8 cellular contexts compared by ENCODE assay signal in genomic region chr1:192550922-192551534, GRCh38. TPM values are rescaled to one million over a fixed set of nuclear protein-coding genes. Genes with fewer than 3 reads are reported as not detected.
DNase-seq lines count a peak whose midpoint lies in the region; ATAC-seq and TF ChIP-seq lines count a peak whose summit lies in the region.

No MANE protein-coding gene starts in this region.

- TF ChIP-seq CTCF in kidney epithelial cell (IDR thresholded peaks at IDR 0.05; ENCODE audit: insufficient read depth, low read length, poor library complexity, severe bottlenecking) = no peak

- H3K4me1 ChIP-seq in SJSA1 (replicated peaks) = peaks cover 15% of the 10 kb centered on the region

- H3K27ac ChIP-seq in SJSA1 = peak overlapping the region; percentile 28; the same call in 1 of the 2 replicates

- ATAC-seq in HG03060 (IDR thresholded peaks at IDR 0.05; ENCODE audit: low read depth, unreplicated experiment) = peak; percentile 33

- no peaks in the 10 kb centered on the region for H3K9me3 ChIP-seq in SJSA1 (replicated peaks)

- no peak overlapping the region for H3K4me3 ChIP-seq in SJSA1
- no peak overlapping the region for H3K4me3 ChIP-seq in kidney epithelial cell (ENCODE audit: low read depth, low read length)

- H3K36me3 ChIP-seq in SJSA1 = no peaks in the 10 kb centered on the region
- H3K36me3 ChIP-seq in kidney epithelial cell (ENCODE audit: control insufficient read depth, insufficient read depth, low read length) = no peaks in the 10 kb centered on the region

- DNase-seq in stimulated activated CD4-positive, alpha-beta T cell treated with anti-CD3 and anti-CD28 coated beads, Interleukin-1b, Interleukin-23, amount 100 ng/mL, for 48 hours = peak; percentile 13
- no peak for DNase-seq in stimulated activated CD4-positive, alpha-beta T cell treated with anti-CD3 and anti-CD28 coated beads, Interleukin-4, amount 100 ng/mL, for 24 hours
- DNase-seq in SJSA1 (ENCODE audit: low read depth in 1 of 2, low spot score in 2 of 2) (peak in 1 of 2 experiments; percentile 56), kidney epithelial cell (ENCODE audit: low read depth) (peak; percentile 48), NCI-H146 (lab: John Stamatoyannopoulos, UW) (no peak), retina (no peak), DMS53 treated with DMSO at 0.1 percent for 48 hours (lab: John Stamatoyannopoulos, UW; ENCODE audit: unreplicated experiment) (no peak)

- H3K27me3 ChIP-seq in SJSA1 (replicated peaks) (no peaks in the 10 kb centered on the region), kidney epithelial cell (ENCODE audit: control insufficient read depth, insufficient read depth, low read length) (no peaks in the 10 kb centered on the region)

RNA-seq across cellular contexts. Expression of gene RGS1, which starts 24.5 kb away (rescaled TPM):
- not detected in 2 replicates for total RNA-seq in SJSA1 (2014; rRNA removed; shearing (Covaris generic))
- 0.41 TPM in 1 of 2 replicates, not detected in the other for total RNA-seq in kidney epithelial cell

Comparison
In these comparisons a context has a peak if more than half of its experiments do, and no peak if none do; other contexts are left out.
1. DNase-seq: peak in stimulated activated CD4-positive, alpha-beta T cell treated with anti-CD3 and anti-CD28 coated beads, Interleukin-1b, Interleukin-23, amount 100 ng/mL, for 48 hours (single experiment) and kidney epithelial cell (single experiment); none in stimulated activated CD4-positive, alpha-beta T cell treated with anti-CD3 and anti-CD28 coated beads, Interleukin-4, amount 100 ng/mL, for 24 hours (single experiment), NCI-H146 (single experiment), retina (single experiment) and DMS53 treated with DMSO at 0.1 percent for 48 hours (single experiment).